Comparison of ENCODE assay signal across 21 cellular contexts in the genomic region with DNA sequence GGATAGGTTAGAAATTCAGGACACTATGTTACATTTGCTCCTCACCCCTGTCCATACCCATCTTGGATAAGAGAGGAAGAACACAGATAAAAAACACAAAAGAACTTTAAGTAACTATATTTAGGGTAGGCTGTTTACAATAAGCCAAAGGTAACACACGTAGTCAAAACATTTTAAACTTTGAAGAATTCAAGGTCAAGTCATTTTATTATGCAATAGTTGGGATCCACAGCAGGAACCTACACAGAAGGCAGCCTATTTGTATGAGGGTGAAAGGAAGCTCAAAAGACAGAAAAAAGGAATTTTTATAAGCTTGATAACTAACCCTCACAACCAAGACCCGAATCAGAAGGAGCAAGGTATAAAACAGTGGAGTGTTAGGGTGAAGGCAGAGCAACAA.
DNase-seq lines count a peak whose midpoint lies in the region; ATAC-seq lines count a peak whose summit lies in the region.
"Had no signal": no experiment of that assay in that cellular context is flagged by ENCODE, and none has a peak within 500 bp of the region (broad histone marks: within the 10 kb centered on the region; RNA-seq: fewer than 3 reads in every experiment).

No MANE protein-coding gene starts in this region.

- CTCF ChIA-PET in activated naive CD4-positive, alpha-beta T cell treated with anti-CD3 and anti-CD28 coated beads for 36 hours (lab: Charles Lee): interaction anchor here (0.6 kb wide), 1 partner anchor 33 kb away, joined by 3 read pairs; no protein-coding TSS in a partner anchor
- CTCF ChIA-PET in activated CD8-positive, alpha-beta memory T cell treated with anti-CD3 and anti-CD28 coated beads, Interleukin-2, amount 10 ng/mL, durations not matched to agents 7 days and 5 days (lab: Charles Lee): no interaction called here

- H3K4me3 Mint-ChIP-seq in activated naive CD4-positive, alpha-beta T cell treated with anti-CD3 and anti-CD28 coated beads, Interleukin-2, amount 50 U/mL, for 24 hours: peak overlapping the region; percentile 67
- H3K4me3 Mint-ChIP-seq in activated naive CD4-positive, alpha-beta T cell treated with anti-CD3 and anti-CD28 coated beads for 36 hours: no peak overlapping the region
- peak overlapping the region; percentile 83 for H3K4me3 Mint-ChIP-seq in T-helper 17 cell
- no peak overlapping the region for H3K4me3 Mint-ChIP-seq in activated CD8-positive, alpha-beta memory T cell treated with anti-CD3 and anti-CD28 coated beads, Interleukin-2, amount 10 ng/mL, durations not matched to agents 7 days and 5 days

- no peaks in the 10 kb centered on the region for H3K9me3 ChIP-seq in T-helper 17 cell (ENCODE audit: control insufficient read depth, low read length, poor library complexity, severe bottlenecking)
- peaks cover 11% of the 10 kb centered on the region; the same call in 1 of the 2 replicates for H3K9me3 ChIP-seq in iPS-20b (ENCODE audit: insufficient read depth, low read depth, low read length)
- H3K9me3 ChIP-seq: Caco-2, Peyer's patch had no signal

- ATAC-seq in T-helper 17 cell (no peak), HG03460 (IDR thresholded peaks at IDR 0.05; ENCODE audit: unreplicated experiment) (no peak)
- no peak for ATAC-seq in activated CD8-positive, alpha-beta memory T cell treated with anti-CD3 and anti-CD28 coated beads, Interleukin-2, amount 10 ng/mL, durations not matched to agents 7 days and 5 days
- ATAC-seq: GM12878, SK-N-SH treated with all-trans-retinoic acid at 6 μM for 48 hours had no signal

- peaks cover 53% of the 10 kb centered on the region for H3K4me1 Mint-ChIP-seq in activated naive CD4-positive, alpha-beta T cell treated with anti-CD3 and anti-CD28 coated beads, Interleukin-2, amount 50 U/mL, for 24 hours
- peaks cover 31% of the 10 kb centered on the region for H3K4me1 Mint-ChIP-seq in activated naive CD4-positive, alpha-beta T cell treated with anti-CD3 and anti-CD28 coated beads for 36 hours (ENCODE audit: low read depth)
- peaks cover 37% of the 10 kb centered on the region for H3K4me1 Mint-ChIP-seq in T-helper 17 cell
- H3K4me1 Mint-ChIP-seq in activated CD8-positive, alpha-beta memory T cell treated with anti-CD3 and anti-CD28 coated beads, Interleukin-2, amount 10 ng/mL, durations not matched to agents 7 days and 5 days: peaks cover 16% of the 10 kb centered on the region

- H3K4me1 ChIP-seq in iPS-20b (ENCODE audit: insufficient read depth, low read length): no peaks in the 10 kb centered on the region
- H3K4me1 ChIP-seq: Caco-2, Peyer's patch had no signal

- H3K36me3 Mint-ChIP-seq in activated naive CD4-positive, alpha-beta T cell treated with anti-CD3 and anti-CD28 coated beads, Interleukin-2, amount 50 U/mL, for 24 hours: peaks cover 2% of the 10 kb centered on the region
- no peaks in the 10 kb centered on the region for H3K36me3 Mint-ChIP-seq in activated naive CD4-positive, alpha-beta T cell treated with anti-CD3 and anti-CD28 coated beads for 36 hours (ENCODE audit: low read depth)
- H3K36me3 Mint-ChIP-seq in T-helper 17 cell (ENCODE audit: low read depth): peaks cover 5% of the 10 kb centered on the region
- H3K36me3 Mint-ChIP-seq in activated CD8-positive, alpha-beta memory T cell treated with anti-CD3 and anti-CD28 coated beads, Interleukin-2, amount 10 ng/mL, durations not matched to agents 7 days and 5 days: no peaks in the 10 kb centered on the region

- no peak overlapping the region for H3K27ac ChIP-seq in iPS-20b (ENCODE audit: low read length)
- H3K27ac ChIP-seq: C4-2B, Peyer's patch had no signal

- peak overlapping the region; percentile 60 for H3K27ac Mint-ChIP-seq in activated naive CD4-positive, alpha-beta T cell treated with anti-CD3 and anti-CD28 coated beads, Interleukin-2, amount 50 U/mL, for 24 hours
- H3K27ac Mint-ChIP-seq in activated naive CD4-positive, alpha-beta T cell treated with anti-CD3 and anti-CD28 coated beads for 36 hours: no peak overlapping the region
- H3K27ac Mint-ChIP-seq in T-helper 17 cell: peak overlapping the region; percentile 90
- H3K27ac Mint-ChIP-seq in activated CD8-positive, alpha-beta memory T cell treated with anti-CD3 and anti-CD28 coated beads, Interleukin-2, amount 10 ng/mL, durations not matched to agents 7 days and 5 days: no peak overlapping the region

- intact Hi-C loops in activated naive CD4-positive, alpha-beta T cell treated with anti-CD3 and anti-CD28 coated beads for 36 hours (cut with micrococcal nuclease): no loop called here

- no peak for DNase-seq in activated naive CD4-positive, alpha-beta T cell treated with anti-CD3 and anti-CD28 coated beads for 36 hours
- DNase-seq in T-helper 17 cell: no peak
- DNase-seq in AG20443 (ENCODE audit: low spot score): no peak
- DNase-seq in activated CD8-positive, alpha-beta memory T cell treated with anti-CD3 and anti-CD28 coated beads, Interleukin-2, amount 10 ng/mL, durations not matched to agents 7 days and 5 days: no peak
- no peak for DNase-seq in T1000 (lab: John Stamatoyannopoulos, UW)
- DNase-seq: 8988T, Caco-2, DMS 273 treated with DMSO at 0.1 percent for 48 hours, Karpas-422, NCI-H1694, NCI-H2081, NCI-H2171, NCI-H446, NCI-H526, Peyer's patch had no signal

- H3K27me3 Mint-ChIP-seq in activated naive CD4-positive, alpha-beta T cell treated with anti-CD3 and anti-CD28 coated beads, Interleukin-2, amount 50 U/mL, for 24 hours: no peaks in the 10 kb centered on the region
- no peaks in the 10 kb centered on the region for H3K27me3 Mint-ChIP-seq in activated naive CD4-positive, alpha-beta T cell treated with anti-CD3 and anti-CD28 coated beads for 36 hours (ENCODE audit: low read depth)
- H3K27me3 Mint-ChIP-seq in T-helper 17 cell: no peaks in the 10 kb centered on the region
- no peaks in the 10 kb centered on the region for H3K27me3 Mint-ChIP-seq in activated CD8-positive, alpha-beta memory T cell treated with anti-CD3 and anti-CD28 coated beads, Interleukin-2, amount 10 ng/mL, durations not matched to agents 7 days and 5 days

- no peaks in the 10 kb centered on the region for H3K27me3 ChIP-seq in iPS-20b (ENCODE audit: insufficient read depth, low read length)
- H3K27me3 ChIP-seq: Peyer's patch had no signal

- H3K9ac ChIP-seq in iPS-20b (ENCODE audit: low read depth, low read length): no peak overlapping the region

- no peaks in the 10 kb centered on the region for H3K9me3 Mint-ChIP-seq in activated naive CD4-positive, alpha-beta T cell treated with anti-CD3 and anti-CD28 coated beads, Interleukin-2, amount 50 U/mL, for 24 hours
- peaks cover 2% of the 10 kb centered on the region for H3K9me3 Mint-ChIP-seq in activated naive CD4-positive, alpha-beta T cell treated with anti-CD3 and anti-CD28 coated beads for 36 hours
- H3K9me3 Mint-ChIP-seq in activated CD8-positive, alpha-beta memory T cell treated with anti-CD3 and anti-CD28 coated beads, Interleukin-2, amount 10 ng/mL, durations not matched to agents 7 days and 5 days (ENCODE audit: low read depth): no peaks in the 10 kb centered on the region

- no peaks in the 10 kb centered on the region for H3K36me3 ChIP-seq in iPS-20b (ENCODE audit: insufficient read depth, low read depth, low read length)

- H3K4me3 ChIP-seq in iPS-20b (ENCODE audit: low read length): peak overlapping the region; percentile 13; the same call in 1 of the 2 replicates
- H3K4me3 ChIP-seq: GM12878, Peyer's patch had no signal

Comparison
In these comparisons a context has a peak if more than half of its experiments do, and no peak if none do; other contexts are left out.
1. H3K27ac Mint-ChIP-seq: peak in activated naive CD4-positive, alpha-beta T cell treated with anti-CD3 and anti-CD28 coated beads, Interleukin-2, amount 50 U/mL, for 24 hours (single experiment) and T-helper 17 cell (single experiment); none in activated naive CD4-positive, alpha-beta T cell treated with anti-CD3 and anti-CD28 coated beads for 36 hours (single experiment) and activated CD8-positive, alpha-beta memory T cell treated with anti-CD3 and anti-CD28 coated beads, Interleukin-2, amount 10 ng/mL, durations not matched to agents 7 days and 5 days (single experiment).
2. H3K4me3 Mint-ChIP-seq: peak in activated naive CD4-positive, alpha-beta T cell treated with anti-CD3 and anti-CD28 coated beads, Interleukin-2, amount 50 U/mL, for 24 hours (single experiment) and T-helper 17 cell (single experiment); none in activated naive CD4-positive, alpha-beta T cell treated with anti-CD3 and anti-CD28 coated beads for 36 hours (single experiment) and activated CD8-positive, alpha-beta memory T cell treated with anti-CD3 and anti-CD28 coated beads, Interleukin-2, amount 10 ng/mL, durations not matched to agents 7 days and 5 days (single experiment).